11 cellular contexts compared by ENCODE assay signal in genomic region chr7:137967143-137968018, GRCh38. TPM values are rescaled to one million over a fixed set of nuclear protein-coding genes. Genes with fewer than 3 reads are reported as not detected.
A peak's percentile ranks its signal among the peaks of the same experiment; 100 is the strongest.
DNase-seq lines count a peak whose midpoint lies in the region; ATAC-seq and TF ChIP-seq lines count a peak whose summit lies in the region.
"Had no signal": no experiment of that assay in that cellular context is flagged by ENCODE, and none has a peak within 500 bp of the region (broad histone marks: within the 10 kb centered on the region; RNA-seq: fewer than 3 reads in every experiment).

No MANE protein-coding gene starts in this region.

- DNase-seq in ELR (ENCODE audit: low read depth) (peak; percentile 90), Panc1 (ENCODE audit: low read depth, low spot score) (no peak), epithelial cell of proximal tubule (ENCODE audit: low read depth) (peak; percentile 44), progenitor cell of endocrine pancreas (ENCODE audit: low spot score, unreplicated experiment) (no peak), NCI-H510A (lab: John Stamatoyannopoulos, UW) (no peak), NCI-H2227 treated with DMSO at 0.1 percent for 48 hours (lab: John Stamatoyannopoulos, UW) (no peak)
- DNase-seq: activated CD4-positive, alpha-beta T cell treated with anti-CD3 and anti-CD28 coated beads for 36 hours; NCI-H748 treated with DMSO at 0.1 percent for 48 hours had no signal

- H3K27ac ChIP-seq in Panc1 (ENCODE audit: low read length) = peak overlapping the region; percentile 15; the same call in 1 of the 2 replicates
- H3K27ac ChIP-seq: suprapubic skin had no signal

- H3K9me3 Mint-ChIP-seq in progenitor cell of endocrine pancreas (ENCODE audit: low read depth) = peaks cover 9% of the 10 kb centered on the region

- no peak overlapping the region for H3K4me3 Mint-ChIP-seq in progenitor cell of endocrine pancreas (ENCODE audit: low read depth)
- H3K4me3 Mint-ChIP-seq: activated CD4-positive, alpha-beta T cell treated with anti-CD3 and anti-CD28 coated beads for 36 hours had no signal

- no peak for TF ChIP-seq CTCF in Panc1 (IDR thresholded peaks at IDR 0.05)
- TF ChIP-seq CTCF in epithelial cell of proximal tubule (conservative IDR thresholded peaks at IDR 0.05; ENCODE audit: low read depth, low read length) = no peak
- TF ChIP-seq CTCF in progenitor cell of endocrine pancreas (IDR thresholded peaks at IDR 0.05; ENCODE audit: unreplicated experiment) = no peak

- H3K27me3 Mint-ChIP-seq in progenitor cell of endocrine pancreas = no peaks in the 10 kb centered on the region
- H3K27me3 Mint-ChIP-seq: activated CD4-positive, alpha-beta T cell treated with anti-CD3 and anti-CD28 coated beads for 36 hours had no signal

- CTCF ChIA-PET in Panc1 (lab: Charles Lee) = no interaction called here

- in situ Hi-C loops in Panc1 (cut with HindIII; ENCODE audit: low pct_unique_long_range_greater_than_20kb, low sequenced_read_pairs) = no loop called here

- H3K36me3 ChIP-seq in Panc1 (ENCODE audit: control insufficient read depth, insufficient read depth, low read length) = no peaks in the 10 kb centered on the region
- H3K36me3 ChIP-seq: suprapubic skin had no signal

- peaks cover 7% of the 10 kb centered on the region; the same call in 1 of the 2 replicates for H3K4me1 ChIP-seq in Panc1 (ENCODE audit: control insufficient read depth, insufficient read depth, low read length)

- H3K36me3 Mint-ChIP-seq in progenitor cell of endocrine pancreas (ENCODE audit: insufficient read depth) = peaks cover 6% of the 10 kb centered on the region

- no TSS peak for BruUV-seq in Panc1 (replicated peaks; lab: Mats Ljungman, UMichigan)

- POLR2A ChIA-PET in Panc1 (lab: Charles Lee) = no interaction called here

- peaks cover 36% of the 10 kb centered on the region for H3K4me1 Mint-ChIP-seq in progenitor cell of endocrine pancreas (ENCODE audit: low read depth)

- intact Hi-C loops in Panc1 (cut with micrococcal nuclease; ENCODE audit: unreplicated experiment) = no loop called here

- 0 out of 2 replicates have a peak, but pooled peaks have one; percentile 30 for ATAC-seq in Panc1
- no peak for ATAC-seq in HG02623 (IDR thresholded peaks at IDR 0.05; ENCODE audit: unreplicated experiment)
- no peak for ATAC-seq in HG02678 (IDR thresholded peaks at IDR 0.05; ENCODE audit: unreplicated experiment)
- ATAC-seq: activated CD4-positive, alpha-beta T cell treated with anti-CD3 and anti-CD28 coated beads for 36 hours had no signal

- H3K4me3 ChIP-seq in Panc1 (ENCODE audit: low read depth in 2 of 2, low read length in 2 of 2) = no peak overlapping the region
- H3K4me3 ChIP-seq in epithelial cell of proximal tubule (ENCODE audit: low read depth, low read length) = no peak overlapping the region
- H3K4me3 ChIP-seq: suprapubic skin had no signal

- H3K27me3 ChIP-seq in Panc1 (ENCODE audit: control insufficient read depth, insufficient read depth, low read length) = no peaks in the 10 kb centered on the region
- H3K27me3 ChIP-seq: suprapubic skin had no signal

- H3K27ac Mint-ChIP-seq in progenitor cell of endocrine pancreas = peak overlapping the region; percentile 92
- H3K27ac Mint-ChIP-seq: activated CD4-positive, alpha-beta T cell treated with anti-CD3 and anti-CD28 coated beads for 36 hours had no signal

- no peaks in the 10 kb centered on the region for H3K9me3 ChIP-seq in Panc1 (ENCODE audit: control insufficient read depth, insufficient read depth, low read depth, low read length)
- H3K9me3 ChIP-seq: suprapubic skin had no signal

RNA-seq across cellular contexts. Expression of gene CREB3L2, which starts 34.5 kb away (rescaled TPM):
- total RNA-seq in Panc1 (2021; ENCODE audit: unreplicated experiment) (22.7 TPM), epithelial cell of proximal tubule (14.5 and 18.3 TPM in 2 replicates), progenitor cell of endocrine pancreas (65.9 and 66.9 TPM in 2 replicates)
- polyA plus RNA-seq in Panc1 (2012; ENCODE audit: insufficient read length) = 7.2 TPM

Comparison
In these comparisons a context has a peak if more than half of its experiments do, and no peak if none do; other contexts are left out.
1. DNase-seq: peak in ELR (single experiment) and epithelial cell of proximal tubule (single experiment); none in Panc1 (single experiment), progenitor cell of endocrine pancreas (single experiment), NCI-H510A (single experiment) and NCI-H2227 treated with DMSO at 0.1 percent for 48 hours (single experiment).